ENCODE assay signal across 21 cellular contexts in the genomic region with DNA sequence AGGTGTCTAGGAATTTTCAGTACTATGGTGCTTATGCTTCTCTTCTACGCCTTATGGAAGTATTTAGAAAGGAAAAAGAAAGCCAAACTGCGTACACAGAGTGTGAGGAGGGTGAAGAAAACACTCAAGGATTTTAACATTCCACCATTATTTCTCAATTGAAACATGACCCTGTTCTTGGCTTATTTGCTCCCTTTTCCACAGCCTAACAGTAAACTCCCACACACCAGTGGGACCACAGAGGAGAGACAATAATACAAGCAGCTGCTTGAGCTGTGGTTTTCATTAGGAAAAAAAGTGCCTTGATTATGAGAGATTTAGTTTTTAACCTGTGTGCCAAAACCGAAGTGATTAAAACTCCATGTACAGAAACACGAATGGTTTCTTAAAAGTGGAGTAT.
DNase-seq lines count a peak whose midpoint lies in the region; ATAC-seq and TF ChIP-seq lines count a peak whose summit lies in the region.
"Had no signal": no experiment of that assay in that cellular context is flagged by ENCODE, and none has a peak within 500 bp of the region (broad histone marks: within the 10 kb centered on the region; RNA-seq: fewer than 3 reads in every experiment).

No MANE protein-coding gene starts in this region.

- H3K4me3 ChIP-seq in adipocyte (ENCODE audit: low read length): peak overlapping the region; percentile 75
- H3K4me3 ChIP-seq in fibroblast of lung (replicated peaks in 1 of 4; ENCODE audit: control extremely low read depth in 1 of 4, insufficient read depth in 1 of 4, low read depth in 3 of 4, low read length in 4 of 4): no peak overlapping the region
- peak overlapping the region in 1 of 2 experiments; percentile 31 for H3K4me3 ChIP-seq in mesenchymal stem cell (ENCODE audit: insufficient read depth in 1 of 2, low read depth in 1 of 2, low read length in 2 of 2)
- H3K4me3 ChIP-seq in uterus: peak overlapping the region in 1 of 2 donors; percentile 11
- H3K4me3 ChIP-seq: testis had no signal

- H2BK12ac ChIP-seq in mesenchymal stem cell (ENCODE audit: low read length in 2 of 2): no peak overlapping the region

- H3K36me3 ChIP-seq in adipocyte (ENCODE audit: control insufficient read depth, insufficient read depth, low read length, severe bottlenecking): no peaks in the 10 kb centered on the region
- no peaks in the 10 kb centered on the region for H3K36me3 ChIP-seq in fibroblast of lung (ENCODE audit: control insufficient read depth, insufficient read depth, low read length)
- no peaks in the 10 kb centered on the region for H3K36me3 ChIP-seq in mesenchymal stem cell (ENCODE audit: control insufficient read depth in 1 of 2, insufficient read depth in 2 of 2, low read depth in 1 of 2, low read length in 2 of 2)
- H3K36me3 ChIP-seq in uterus: no peaks in the 10 kb centered on the region

- no peak overlapping the region for H2BK15ac ChIP-seq in mesenchymal stem cell (ENCODE audit: low read depth, poor library complexity, severe bottlenecking)

- H3K79me2 ChIP-seq in fibroblast of lung (ENCODE audit: control insufficient read depth, insufficient read depth, low read length): no peaks in the 10 kb centered on the region

- H2AK5ac ChIP-seq in mesenchymal stem cell (ENCODE audit: low read length, severe bottlenecking): no peak overlapping the region

- no peak for ATAC-seq in GM19328 (IDR thresholded peaks at IDR 0.05; ENCODE audit: unreplicated experiment)
- ATAC-seq: HepG2 had no signal

- H3K14ac ChIP-seq in mesenchymal stem cell (ENCODE audit: low read length in 2 of 2): no peak overlapping the region

- peaks cover 3% of the 10 kb centered on the region for H3K79me1 ChIP-seq in mesenchymal stem cell (replicated peaks; ENCODE audit: low read length, poor library complexity, severe bottlenecking)

- H4K91ac ChIP-seq in mesenchymal stem cell (ENCODE audit: low read length): no peak overlapping the region

- no peak overlapping the region for H4K8ac ChIP-seq in mesenchymal stem cell (ENCODE audit: low read length)

- intact Hi-C loops in uterus (cut with DNase I; ENCODE audit: low total_unique reads): no loop called here

- H3K9ac ChIP-seq in adipocyte (ENCODE audit: low read length) (peak overlapping the region; percentile 69), fibroblast of lung (ENCODE audit: insufficient read depth, low read length) (no peak overlapping the region), mesenchymal stem cell (ENCODE audit: low read length) (peak overlapping the region; percentile 46)

- H3K4me2 ChIP-seq in fibroblast of lung (ENCODE audit: extremely low read depth, insufficient read depth, low read length) (no peak overlapping the region), mesenchymal stem cell (ENCODE audit: low read length, poor library complexity, severe bottlenecking) (no peak overlapping the region)

- H3K4ac ChIP-seq in mesenchymal stem cell (ENCODE audit: low read depth in 1 of 2, low read length in 2 of 2): no peak overlapping the region

- H3K27ac ChIP-seq in fibroblast of lung (ENCODE audit: insufficient read depth, low read length) (no peak overlapping the region), mesenchymal stem cell (ENCODE audit: low read length, poor library complexity, severe bottlenecking) (no peak overlapping the region), uterus (peak overlapping the region; percentile 53 to 67)

- H2AFZ ChIP-seq in fibroblast of lung (ENCODE audit: low read length) (no peak overlapping the region), mesenchymal stem cell (ENCODE audit: low read depth, low read length) (no peak overlapping the region)

- no peak overlapping the region for H2BK120ac ChIP-seq in mesenchymal stem cell (ENCODE audit: low read depth, low read length)

- H3K27me3 ChIP-seq in adipocyte (replicated peaks; ENCODE audit: control insufficient read depth, insufficient read depth, low read length) (no peaks in the 10 kb centered on the region), fibroblast of lung (ENCODE audit: control insufficient read depth, insufficient read depth, low read length) (no peaks in the 10 kb centered on the region), mesenchymal stem cell (ENCODE audit: control insufficient read depth in 1 of 2, insufficient read depth in 1 of 2, low read length in 2 of 2) (no peaks in the 10 kb centered on the region), uterus (no peaks in the 10 kb centered on the region)
- H3K27me3 ChIP-seq: testis had no signal

- 96% methylated on average over 4 of the region's 4 CpGs for WGBS in mesenchymal stem cell

- H4K20me1 ChIP-seq in fibroblast of lung (ENCODE audit: control insufficient read depth, extremely low read depth, insufficient read depth, low read length): no peaks in the 10 kb centered on the region

- no peak overlapping the region for H3K23ac ChIP-seq in mesenchymal stem cell (ENCODE audit: low read length in 2 of 2)

- no peak for TF ChIP-seq CTCF in fibroblast of lung (conservative IDR thresholded peaks at IDR 0.05 in 1 of 2, IDR thresholded peaks at IDR 0.05 in 1 of 2; ENCODE audit: low read depth in 1 of 2, low read length in 2 of 2)
- no peak for TF ChIP-seq CTCF in uterus (IDR thresholded peaks at IDR 0.05)

- H3K9me3 ChIP-seq in adipocyte (ENCODE audit: control insufficient read depth, low read length): no peaks in the 10 kb centered on the region
- no peaks in the 10 kb centered on the region for H3K9me3 ChIP-seq in fibroblast of lung (ENCODE audit: control insufficient read depth, insufficient read depth, low read depth, low read length)
- no peaks in the 10 kb centered on the region for H3K9me3 ChIP-seq in mesenchymal stem cell (ENCODE audit: control insufficient read depth, low read length)
- H3K9me3 ChIP-seq in uterus: no peaks in the 10 kb centered on the region
- H3K9me3 ChIP-seq: testis had no signal

- H3K18ac ChIP-seq in mesenchymal stem cell (ENCODE audit: low read depth in 1 of 2, low read length in 2 of 2): no peak overlapping the region

- H2BK5ac ChIP-seq in mesenchymal stem cell (ENCODE audit: low read depth, low read length, poor library complexity, severe bottlenecking): no peak overlapping the region

- DNase-seq in adipocyte (ENCODE audit: low read depth) (peak; percentile 66), fibroblast of lung (ENCODE audit: low read depth in 2 of 2) (peak; percentile 27 to 75), mesenchymal stem cell (no peak), uterus (peak; percentile 33 to 52), SK-N-DZ (ENCODE audit: low spot score) (no peak), NCI-H146 treated with DMSO at 0.1 percent for 48 hours (lab: John Stamatoyannopoulos, UW; ENCODE audit: unreplicated experiment) (no peak)
- DNase-seq: activated B cell treated with CpG ODN at 0.5 μM for 24 hours; cortex of kidney; DMS153; hippocampal formation; kidney; MM.1S; NCI-H1930; occipital lobe; SIG-M5; small intestine; stimulated activated CD4-positive, alpha-beta T cell treated with anti-CD3 and anti-CD28 coated beads, Interleukin-4, amount 100 ng/mL, for 4 hours; stimulated activated CD8-positive, alpha-beta memory T cell treated with anti-CD3 and anti-CD28 coated beads, Interleukin-4, amount 100 ng/mL, for 48 hours had no signal

- TF ChIP-seq POLR2A in uterus (IDR thresholded peaks at IDR 0.05): no peak

- H3K4me1 ChIP-seq in adipocyte (ENCODE audit: control insufficient read depth, insufficient read depth, low read length) (peaks cover 47% of the 10 kb centered on the region), fibroblast of lung (ENCODE audit: control insufficient read depth, extremely low read depth, insufficient read depth, low read length) (no peaks in the 10 kb centered on the region), mesenchymal stem cell (ENCODE audit: control insufficient read depth, insufficient read depth, low read depth, low read length) (no peaks in the 10 kb centered on the region), uterus (no peaks in the 10 kb centered on the region)

Comparison
In these comparisons a context has a peak if more than half of its experiments do, and no peak if none do; other contexts are left out.
1. DNase-seq: peak in adipocyte (single experiment), fibroblast of lung (2 of 2) and uterus (2 of 2); none in mesenchymal stem cell (single experiment), SK-N-DZ (single experiment) and NCI-H146 treated with DMSO at 0.1 percent for 48 hours (single experiment).
2. H3K27ac ChIP-seq: peak in uterus (2 of 2); none in fibroblast of lung (single experiment) and mesenchymal stem cell (single experiment).